In the genomic region with DNA sequence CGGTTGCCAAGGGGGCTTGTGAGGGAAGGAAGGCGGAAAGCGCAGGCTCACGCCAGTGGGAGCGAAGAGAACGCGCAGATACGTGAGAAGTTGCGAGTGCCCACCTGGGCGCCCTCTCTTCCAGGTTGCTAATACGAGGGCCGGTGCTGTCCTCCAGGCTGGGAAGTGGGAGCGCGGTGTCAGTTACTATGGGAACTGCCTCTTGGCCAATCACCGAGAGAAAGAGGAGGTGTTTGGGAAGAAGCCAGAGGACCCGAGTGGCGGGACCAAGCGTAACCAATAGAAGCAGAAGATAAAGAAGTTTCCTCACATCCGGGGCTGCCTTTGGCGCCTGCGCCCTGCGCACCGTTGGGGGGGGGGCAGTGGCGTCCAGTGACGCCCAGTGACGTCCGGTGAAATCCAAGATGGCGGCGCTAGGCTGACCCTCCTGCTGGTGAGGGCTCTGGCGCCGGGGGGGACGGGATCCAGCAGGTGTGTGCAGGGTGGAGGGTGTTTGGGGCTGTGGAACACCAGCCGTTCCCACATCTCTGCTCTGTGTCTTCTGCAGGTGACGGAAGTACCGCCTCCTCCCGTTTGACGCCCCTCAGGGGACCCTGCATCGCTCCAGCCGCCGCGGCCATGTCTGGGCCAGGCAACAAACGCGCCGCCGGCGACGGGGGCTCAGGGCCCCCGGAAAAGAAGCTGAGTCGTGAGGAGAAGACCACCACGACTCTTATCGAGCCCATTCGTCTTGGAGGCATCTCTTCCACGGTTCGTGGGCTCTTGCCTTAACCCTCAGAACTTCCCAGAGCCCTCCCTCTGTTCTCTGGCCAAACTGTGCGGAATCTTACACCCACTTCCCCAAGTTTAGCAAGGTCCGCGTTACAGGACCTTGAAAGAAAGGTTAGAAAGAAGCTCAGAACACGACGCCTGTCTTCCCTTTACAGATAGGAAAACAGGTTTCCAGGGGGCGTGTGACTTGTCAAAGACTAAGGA, we compare ENCODE assay signal across 8 cellular contexts. TPM values are rescaled to one million over a fixed set of nuclear protein-coding genes. Genes with fewer than 3 reads are reported as not detected.
DNase-seq lines count a peak whose midpoint lies in the region; ATAC-seq, FAIRE-seq and TF ChIP-seq lines count a peak whose summit lies in the region.

A gene (minus strand): TSS at position 135 of the 975 bp plus-strand sequence. CDS start 314 bp downstream, outside the sequence.
A gene (plus strand): TSS at position 395 of the 975 bp plus-strand sequence. CDS start 224 bp downstream, at position 619.

- DNase-seq in AG08395 (ENCODE audit: low spot score) (peak; percentile 100), NCI-H2227 (lab: John Stamatoyannopoulos, UW; ENCODE audit: unreplicated experiment) (peak; percentile 98), bronchial epithelial cell (ENCODE audit: low read depth) (peak; percentile 97), iPS-NIHi7 (ENCODE audit: extremely low spot score) (peak; percentile 99), small intestine (peak; percentile 98)

- H3K27me3 ChIP-seq in bronchial epithelial cell (ENCODE audit: control insufficient read depth, insufficient read depth, low read length) (no peaks in the 10 kb centered on the region), small intestine (ENCODE audit: control insufficient read depth in 2 of 2, insufficient read depth in 2 of 2, low read length in 2 of 2) (no peaks in the 10 kb centered on the region)

- TF ChIP-seq CTCF in WI38 (IDR thresholded peaks at IDR 0.05; ENCODE audit: low read depth, low read length) (no peak), bronchial epithelial cell (IDR thresholded peaks at IDR 0.05; ENCODE audit: insufficient read depth, low read length, severe bottlenecking) (no peak)

- ATAC-seq in GM18909 (IDR thresholded peaks at IDR 0.05; ENCODE audit: poor library complexity, unreplicated experiment) = peak; percentile 89
- peak; percentile 84 for ATAC-seq in HG03159 (IDR thresholded peaks at IDR 0.05; ENCODE audit: unreplicated experiment)

- peak within 1 kb of the TSS; percentile 68 to 86 for H3K27ac ChIP-seq in small intestine (ENCODE audit: low read depth in 1 of 2, low read length in 1 of 2)

- H3K36me3 ChIP-seq in bronchial epithelial cell (ENCODE audit: control insufficient read depth, insufficient read depth, low read length) (peaks cover 30% of the 10 kb centered on the region), small intestine (ENCODE audit: control insufficient read depth in 2 of 2, insufficient read depth in 2 of 2, low read length in 2 of 2) (peaks cover 15 to 23% of the 10 kb centered on the region in 2 donors)

- no peaks in the 10 kb centered on the region for H3K9me3 ChIP-seq in small intestine (ENCODE audit: control insufficient read depth, low read depth)

- FAIRE-seq in bronchial epithelial cell (lab: Jason Lieb, UNC) (no peak), small intestine (lab: Jason Lieb, UNC) (no peak)

- peaks cover 4 to 8% of the 10 kb centered on the region in 2 donors for H3K4me1 ChIP-seq in small intestine (ENCODE audit: control insufficient read depth in 2 of 2, insufficient read depth in 1 of 2, low read depth in 1 of 2, low read length in 1 of 2)

- 0 to 1% (median 0%) methylated on average over 59 to 60 of the region's 60 CpGs for WGBS in small intestine, 3 donors

- H3K4me3 ChIP-seq in WI38 (ENCODE audit: low read depth, low read length) (peak within 1 kb of the TSS; percentile 95), bronchial epithelial cell (ENCODE audit: low read depth, low read length) (peak within 1 kb of the TSS; percentile 71), small intestine (ENCODE audit: low read depth in 1 of 2, low read length in 2 of 2) (peak within 1 kb of the TSS; percentile 68 to 94)

RNA-seq across cellular contexts. Expression of the first gene that starts in this region (rescaled TPM):
- 0.26 and 1.1 TPM in 2 replicates for total RNA-seq in bronchial epithelial cell
- polyA plus RNA-seq in small intestine = 1 to 10 TPM; 2.4 to 6.5 (median 6.5) TPM

RNA-seq across cellular contexts. Expression of the second gene that starts in this region (rescaled TPM):
- total RNA-seq in bronchial epithelial cell = 38.7 and 44.5 TPM in 2 replicates
- polyA plus RNA-seq in small intestine = 10 to 100 TPM; 55.9 to 59.3 (median 57.0) TPM

Comparison
In these comparisons a context has a peak if more than half of its experiments do, and no peak if none do; other contexts are left out.
1. Peak in every context shown above with its lines: DNase-seq, ATAC-seq, H3K4me3 ChIP-seq and H3K27ac ChIP-seq.